In the genomic region with DNA sequence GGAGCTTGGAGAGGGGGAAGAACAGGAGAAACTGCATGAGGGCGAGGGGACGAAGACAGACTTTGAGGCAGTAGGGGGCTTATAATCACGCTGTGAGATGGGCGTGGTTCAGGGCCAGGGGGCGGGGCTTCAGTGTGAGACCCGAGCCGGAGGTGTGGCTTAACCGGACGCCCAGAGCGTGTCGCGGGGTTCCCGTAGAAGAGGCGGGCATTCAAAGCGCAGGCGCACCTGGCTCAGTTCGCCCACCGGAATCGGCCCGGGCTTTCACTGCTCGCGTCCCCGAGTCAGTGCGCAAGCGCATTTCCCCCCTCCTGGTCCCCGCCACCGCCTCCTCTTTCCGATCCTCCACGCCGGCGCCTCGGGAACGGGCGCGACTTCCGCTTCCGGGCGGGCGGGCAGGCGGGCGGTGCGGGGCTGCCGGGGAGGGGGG, we compare ENCODE assay signal across 1 cellular context.
TF ChIP-seq lines count a peak whose summit lies in the region.

No MANE protein-coding gene starts in this region.

TF ChIP-seq in K562, 482 proteins besides CTCF, POLR2A, EP300 and RAD21 (continues in another document):
- TF ChIP-seq HMBOX1 (IDR thresholded peaks at IDR 0.05) (no peak), MAZ (CRISPR knock-in tag; conservative IDR thresholded peaks at IDR 0.05 in 1 of 2, IDR thresholded peaks at IDR 0.05 in 1 of 2) (peak in 1 of 2 experiments; percentile 58; a peak in 3 of 4 replicates), ZNF639 (CRISPR knock-in tag; conservative IDR thresholded peaks at IDR 0.05 in 1 of 2, IDR thresholded peaks at IDR 0.05 in 1 of 2) (peak in 1 of 2 experiments; percentile 96; a peak in 2 of 4 replicates), SAFB2 (IDR thresholded peaks at IDR 0.05; ENCODE audit: borderline replicate concordance, low read depth, low read length, severe bottlenecking) (no peak), KAT8 (IDR thresholded peaks at IDR 0.05; ENCODE audit: low read depth) (no peak), CBX8 (IDR thresholded peaks at IDR 0.05; ENCODE audit: borderline replicate concordance, extremely low read depth, low read depth, low read length, poor library complexity, severe bottlenecking) (no peak), POLR2H (tag; IDR thresholded peaks at IDR 0.05; ENCODE audit: low read depth) (peak; percentile 74), MCM5 (IDR thresholded peaks at IDR 0.05; ENCODE audit: low read depth) (no peak), ZKSCAN3 (CRISPR knock-in tag; IDR thresholded peaks at IDR 0.05) (no peak), POLR2B (IDR thresholded peaks at IDR 0.05; ENCODE audit: low read depth, partially characterized antibody) (peak; percentile 51), MNT (conservative IDR thresholded peaks at IDR 0.05) (peak; percentile 47 to 52; a peak in 3 of 4 replicates), BRD4 (IDR thresholded peaks at IDR 0.05) (no peak), POLR2AphosphoS2 (IDR thresholded peaks at IDR 0.05; ENCODE audit: low read length) (peak; percentile 52; the same call in 1 of the 2 replicates), FOXK2 (conservative IDR thresholded peaks at IDR 0.05 in 1 of 2, IDR thresholded peaks at IDR 0.05 in 1 of 2; ENCODE audit: low read depth in 2 of 2) (no peak; a peak in 1 of 4 replicates), CXXC5 (CRISPR knock-in tag; IDR thresholded peaks at IDR 0.05) (peak; percentile 73), MCM3 (IDR thresholded peaks at IDR 0.05) (no peak), ZNF57 (CRISPR knock-in tag; IDR thresholded peaks at IDR 0.05) (no peak), HCFC1 (IDR thresholded peaks at IDR 0.05; ENCODE audit: low read depth, low read length) (peak; percentile 20; the same call in 1 of the 2 replicates), SMAD4 (CRISPR knock-in tag; conservative IDR thresholded peaks at IDR 0.05) (no peak), CBX5 (IDR thresholded peaks at IDR 0.05; ENCODE audit: borderline replicate concordance, low read depth) (no peak), TRIM28 (IDR thresholded peaks at IDR 0.05) (no peak), CAMTA2 (CRISPR knock-in tag; conservative IDR thresholded peaks at IDR 0.05) (peak; percentile 92; the same call in 1 of the 2 replicates), U2AF1 (optimal IDR thresholded peaks at IDR 0.05; ENCODE audit: low read depth, low read length) (no peak), L3MBTL2 (IDR thresholded peaks at IDR 0.05) (peak; percentile 76), TBP (optimal IDR thresholded peaks at IDR 0.05; ENCODE audit: low read depth, low read length) (peak; percentile 63), MTF1 (CRISPR knock-in tag; IDR thresholded peaks at IDR 0.05; ENCODE audit: borderline replicate concordance) (no peak), ZC3H11A (IDR thresholded peaks at IDR 0.05; ENCODE audit: low read depth, low read length) (no peak), BRF1 (IDR thresholded peaks at IDR 0.05; ENCODE audit: borderline replicate concordance, extremely low read depth, insufficient read length) (no peak), MYC (IDR thresholded peaks at IDR 0.05; ENCODE audit: low read depth, low read length) (peak; percentile 10), MYC (CRISPR knock-in tag; IDR thresholded peaks at IDR 0.05; ENCODE audit: borderline replicate concordance, low read depth) (no peak), ETV6 (IDR thresholded peaks at IDR 0.05; ENCODE audit: borderline replicate concordance in 1 of 2, low read depth in 2 of 2, low read length in 1 of 2) (0 out of 4 replicates have a peak, but pooled peaks of 1 of the 2 experiments have one; percentile 24), ETV6 (CRISPR knock-in tag; IDR thresholded peaks at IDR 0.05; ENCODE audit: borderline replicate concordance) (no peak), EHMT2 (IDR thresholded peaks at IDR 0.05) (no peak), ZNF77 (CRISPR knock-in tag; IDR thresholded peaks at IDR 0.05) (no peak), NRF1 (conservative IDR thresholded peaks at IDR 0.05 in 1 of 2, IDR thresholded peaks at IDR 0.05 in 1 of 2) (peak; percentile 97), TCFL5 (CRISPR knock-in tag; conservative IDR thresholded peaks at IDR 0.05) (no peak), SRSF1 (IDR thresholded peaks at IDR 0.05; ENCODE audit: low read depth, low read length) (no peak), RBFOX2 (IDR thresholded peaks at IDR 0.05; ENCODE audit: low read depth, low read length) (peak; percentile 63), ZNF551 (CRISPR knock-in tag; IDR thresholded peaks at IDR 0.05) (no peak), ZNF311 (CRISPR knock-in tag; IDR thresholded peaks at IDR 0.05) (no peak), HMGN3 (IDR thresholded peaks at IDR 0.05; ENCODE audit: borderline replicate concordance, extremely low read depth, insufficient read length, low read depth, low read length) (peak; percentile 73), ZBTB2 (IDR thresholded peaks at IDR 0.05) (peak; percentile 92), NCOA4 (IDR thresholded peaks at IDR 0.05; ENCODE audit: partially characterized antibody) (no peak), ILF3 (IDR thresholded peaks at IDR 0.05; ENCODE audit: borderline replicate concordance) (no peak), SAP30 (IDR thresholded peaks at IDR 0.05; ENCODE audit: borderline replicate concordance, insufficient read depth, low read depth, low read length, poor library complexity, severe bottlenecking) (no peak), STAT5B (CRISPR knock-in tag; IDR thresholded peaks at IDR 0.05) (no peak), GABPA (tag; conservative IDR thresholded peaks at IDR 0.05; ENCODE audit: low read depth) (peak; percentile 98), E2F6 (IDR thresholded peaks at IDR 0.05; ENCODE audit: borderline replicate concordance in 1 of 2, extremely low read depth in 1 of 2, insufficient read depth in 1 of 2, insufficient read length in 1 of 2, low read depth in 1 of 2, low read length in 1 of 2, poor library complexity in 1 of 2, severe bottlenecking in 1 of 2) (peak; percentile 28 to 69)
- TF ChIP-seq, protein P1, sequence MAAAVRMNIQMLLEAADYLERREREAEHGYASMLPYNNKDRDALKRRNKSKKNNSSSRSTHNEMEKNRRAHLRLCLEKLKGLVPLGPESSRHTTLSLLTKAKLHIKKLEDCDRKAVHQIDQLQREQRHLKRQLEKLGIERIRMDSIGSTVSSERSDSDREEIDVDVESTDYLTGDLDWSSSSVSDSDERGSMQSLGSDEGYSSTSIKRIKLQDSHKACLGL (CRISPR knock-in tag; IDR thresholded peaks at IDR 0.05; ENCODE audit: borderline replicate concordance, poor library complexity, severe bottlenecking) = no peak
- TF ChIP-seq, protein P2, sequence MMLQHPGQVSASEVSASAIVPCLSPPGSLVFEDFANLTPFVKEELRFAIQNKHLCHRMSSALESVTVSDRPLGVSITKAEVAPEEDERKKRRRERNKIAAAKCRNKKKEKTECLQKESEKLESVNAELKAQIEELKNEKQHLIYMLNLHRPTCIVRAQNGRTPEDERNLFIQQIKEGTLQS (IDR thresholded peaks at IDR 0.05) = no peak
- TF ChIP-seq, protein P2 (CRISPR knock-in tag; conservative IDR thresholded peaks at IDR 0.05) = no peak
- TF ChIP-seq, protein P3, sequence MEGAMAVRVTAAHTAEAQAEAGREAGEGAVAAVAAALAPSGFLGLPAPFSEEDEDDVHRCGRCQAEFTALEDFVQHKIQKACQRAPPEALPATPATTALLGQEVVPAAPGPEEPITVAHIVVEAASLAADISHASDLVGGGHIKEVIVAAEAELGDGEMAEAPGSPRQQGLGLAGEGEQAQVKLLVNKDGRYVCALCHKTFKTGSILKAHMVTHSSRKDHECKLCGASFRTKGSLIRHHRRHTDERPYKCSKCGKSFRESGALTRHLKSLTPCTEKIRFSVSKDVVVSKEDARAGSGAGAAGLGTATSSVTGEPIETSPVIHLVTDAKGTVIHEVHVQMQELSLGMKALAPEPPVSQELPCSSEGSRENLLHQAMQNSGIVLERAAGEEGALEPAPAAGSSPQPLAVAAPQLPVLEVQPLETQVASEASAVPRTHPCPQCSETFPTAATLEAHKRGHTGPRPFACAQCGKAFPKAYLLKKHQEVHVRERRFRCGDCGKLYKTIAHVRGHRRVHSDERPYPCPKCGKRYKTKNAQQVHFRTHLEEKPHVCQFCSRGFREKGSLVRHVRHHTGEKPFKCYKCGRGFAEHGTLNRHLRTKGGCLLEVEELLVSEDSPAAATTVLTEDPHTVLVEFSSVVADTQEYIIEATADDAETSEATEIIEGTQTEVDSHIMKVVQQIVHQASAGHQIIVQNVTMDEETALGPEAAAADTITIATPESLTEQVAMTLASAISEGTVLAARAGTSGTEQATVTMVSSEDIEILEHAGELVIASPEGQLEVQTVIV (CRISPR knock-in tag; IDR thresholded peaks at IDR 0.05; ENCODE audit: borderline replicate concordance) = no peak
